Comparison of ENCODE assay signal across 8 cellular contexts in the genomic region with DNA sequence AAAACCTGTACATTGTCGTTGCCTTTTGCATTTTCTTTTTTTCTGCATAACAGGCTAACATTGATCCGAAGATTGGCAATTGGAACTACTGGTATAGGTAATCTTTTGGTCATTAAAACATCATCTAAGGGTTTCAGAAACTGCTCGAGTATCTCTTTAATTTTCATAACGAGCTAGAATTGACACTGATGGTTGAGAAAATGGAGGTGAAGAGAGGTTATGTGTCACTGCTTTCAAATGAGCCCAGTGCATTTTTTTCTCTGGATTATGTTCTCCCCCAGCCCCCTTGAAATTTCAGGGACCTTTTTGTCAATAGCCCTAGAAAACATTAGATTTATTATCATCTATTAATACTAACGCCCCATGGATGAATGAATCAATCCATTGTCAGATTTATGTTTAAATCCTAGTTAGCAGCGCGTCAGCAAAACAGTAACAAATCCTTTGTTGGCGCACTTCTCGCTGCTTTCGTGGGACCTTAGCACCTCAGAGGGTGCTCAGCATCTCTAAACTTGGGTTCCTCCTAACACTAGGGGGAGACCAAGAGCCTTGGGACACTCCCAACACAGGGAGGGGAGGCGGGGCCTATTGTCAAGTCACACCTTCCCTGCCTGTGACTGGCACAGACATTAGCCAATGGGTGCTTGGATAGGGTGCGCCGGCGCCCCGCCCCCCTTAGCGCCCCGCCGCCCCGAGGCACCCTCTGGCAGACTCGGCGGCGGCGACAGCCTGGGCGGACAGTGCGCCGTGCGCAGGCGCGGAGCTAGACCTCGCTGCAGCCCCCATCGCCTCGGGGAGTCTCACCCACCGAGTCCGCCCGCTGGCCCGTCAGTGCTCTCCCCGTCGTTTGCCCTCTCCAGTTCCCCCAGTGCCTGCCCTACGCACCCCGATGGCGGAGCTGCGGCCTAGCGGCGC.
DNase-seq lines count a peak whose midpoint lies in the region; ATAC-seq and TF ChIP-seq lines count a peak whose summit lies in the region.

Gene SUFU (plus strand): TSS at position 709 of the 915 bp plus-strand sequence. CDS start 181 bp downstream, at position 890.

- DNase-seq in C1 segment of cervical spinal cord (lab: John Stamatoyannopoulos, UW) (peak; percentile 36 to 98 (median 94)), GM19240 (ENCODE audit: insufficient read length, low spot score) (peak; percentile 67), NCI-H524 treated with DMSO at 0.1 percent for 48 hours (lab: John Stamatoyannopoulos, UW) (peak; percentile 59), coronary artery (ENCODE audit: low spot score) (peak; percentile 98), left kidney (ENCODE audit: low read depth, low spot score) (peak; percentile 99)
- peak; percentile 99 for DNase-seq in activated CD4-positive, alpha-beta T cell treated with anti-CD3 and anti-CD28 coated beads for 4 hours
- peak; percentile 98 to 99 for DNase-seq in stimulated activated CD4-positive, alpha-beta T cell treated with anti-CD3 and anti-CD28 coated beads, Interleukin-2, amount 100 ng/mL, for 24 hours

- peak within 1 kb of the TSS; percentile 64 to 98 for H3K27ac ChIP-seq in coronary artery

- H3K4me3 ChIP-seq in coronary artery, result peak within 1 kb of the TSS; percentile 89

- TF ChIP-seq CTCF in coronary artery (IDR thresholded peaks at IDR 0.05), result peak; percentile 85

- peak; percentile 51 for ATAC-seq in HG03460 (IDR thresholded peaks at IDR 0.05; ENCODE audit: unreplicated experiment)

Comparison
In these comparisons a context has a peak if more than half of its experiments do, and no peak if none do; other contexts are left out.
1. Peak in every context shown above with its lines: DNase-seq, ATAC-seq, H3K4me3 ChIP-seq and H3K27ac ChIP-seq.